ENCODE assay signal across 30 cellular contexts in genomic region chr7:137295925-137296324, GRCh38. TPM values are rescaled to one million over a fixed set of nuclear protein-coding genes. Genes with fewer than 3 reads are reported as not detected.
"Had no signal": no experiment of that assay in that cellular context is flagged by ENCODE, and none has a peak within 500 bp of the region (broad histone marks: within the 10 kb centered on the region; RNA-seq: fewer than 3 reads in every experiment).

No MANE protein-coding gene starts in this region.

- H3K27me3 ChIP-seq: adrenal gland, heart left ventricle, left lung, neutrophil, sigmoid colon, testis, transverse colon had no signal

- H3K27me3 Mint-ChIP-seq: activated naive CD8-positive, alpha-beta T cell treated with anti-CD3 and anti-CD28 coated beads for 36 hours; stimulated activated memory B cell treated with anti-CD40 and anti-IgM and Interleukin-4, amounts not matched to agents 10 μg/mL and 1 μg/mL and 100 μg/mL, for 72 hours; stimulated activated naive CD8-positive, alpha-beta T cell treated with anti-CD3 and anti-CD28 coated beads, Interleukin-15, amount 100 ng/mL, for 72 hours had no signal

- H3K9me3 Mint-ChIP-seq: activated naive CD4-positive, alpha-beta T cell treated with anti-CD3 and anti-CD28 coated beads for 36 hours; activated T-helper 1 cell treated with anti-CD3 and anti-CD28 coated beads, Interleukin-12 subunit alpha, Interleukin-12 subunit beta, Interleukin-2, Interleukin-4 antibody, amounts not matched to agents 30 ng/mL and 10 ng/mL and 1 ng/mL, durations not matched to agents 14 hours and 24 hours and 36 hours; stimulated activated memory B cell treated with anti-CD40 and anti-IgM and Interleukin-4, amounts not matched to agents 10 μg/mL and 1 μg/mL and 100 μg/mL, for 72 hours had no signal

- H3K27ac Mint-ChIP-seq: activated naive CD4-positive, alpha-beta T cell treated with anti-CD3 and anti-CD28 coated beads for 36 hours; activated naive CD8-positive, alpha-beta T cell treated with anti-CD3 and anti-CD28 coated beads for 36 hours; activated T-helper 1 cell treated with anti-CD3 and anti-CD28 coated beads, Interleukin-12 subunit alpha, Interleukin-12 subunit beta, Interleukin-2, Interleukin-4 antibody, amounts not matched to agents 30 ng/mL and 10 ng/mL and 1 ng/mL, durations not matched to agents 14 hours and 24 hours and 36 hours; natural killer cell; stimulated activated memory B cell treated with anti-CD40 and anti-IgM and Interleukin-4, amounts not matched to agents 10 μg/mL and 1 μg/mL and 100 μg/mL, for 72 hours; stimulated activated naive CD8-positive, alpha-beta T cell treated with anti-CD3 and anti-CD28 coated beads, Interleukin-15, amount 100 ng/mL, for 72 hours; T-helper 1 cell treated with Interleukin-12 subunit alpha and Interleukin-12 subunit beta and Interleukin-4 antibody, amounts not matched to agents 30 μg/mL and 1 μg/mL, for 36 hours had no signal

- H3K4me1 Mint-ChIP-seq: activated naive CD8-positive, alpha-beta T cell treated with anti-CD3 and anti-CD28 coated beads for 36 hours; natural killer cell; stimulated activated memory B cell treated with anti-CD40 and anti-IgM and Interleukin-4, amounts not matched to agents 10 μg/mL and 1 μg/mL and 100 μg/mL, for 72 hours; stimulated activated naive CD8-positive, alpha-beta T cell treated with anti-CD3 and anti-CD28 coated beads, Interleukin-15, amount 100 ng/mL, for 72 hours had no signal

- H3K4me3 Mint-ChIP-seq: activated naive CD4-positive, alpha-beta T cell treated with anti-CD3 and anti-CD28 coated beads for 36 hours; activated naive CD8-positive, alpha-beta T cell treated with anti-CD3 and anti-CD28 coated beads for 36 hours; activated T-helper 1 cell treated with anti-CD3 and anti-CD28 coated beads, Interleukin-12 subunit alpha, Interleukin-12 subunit beta, Interleukin-2, Interleukin-4 antibody, amounts not matched to agents 30 ng/mL and 10 ng/mL and 1 ng/mL, durations not matched to agents 14 hours and 24 hours and 36 hours; natural killer cell; stimulated activated memory B cell treated with anti-CD40 and anti-IgM and Interleukin-4, amounts not matched to agents 10 μg/mL and 1 μg/mL and 100 μg/mL, for 72 hours; stimulated activated naive CD8-positive, alpha-beta T cell treated with anti-CD3 and anti-CD28 coated beads, Interleukin-15, amount 100 ng/mL, for 72 hours; T-helper 1 cell treated with Interleukin-12 subunit alpha and Interleukin-12 subunit beta and Interleukin-4 antibody, amounts not matched to agents 30 μg/mL and 1 μg/mL, for 36 hours had no signal

- ATAC-seq: heart left ventricle; left lung; lower lobe of right lung; natural killer cell; stimulated activated memory B cell treated with anti-CD40 and anti-IgM and Interleukin-4, amounts not matched to agents 10 μg/mL and 1 μg/mL and 100 μg/mL, for 72 hours; stimulated activated naive CD8-positive, alpha-beta T cell treated with anti-CD3 and anti-CD28 coated beads, Interleukin-15, amount 100 ng/mL, for 72 hours had no signal

- H3K9me3 ChIP-seq: adrenal gland, heart left ventricle, left lung, lower lobe of right lung, neutrophil, prostate gland, sigmoid colon, testis, transverse colon had no signal

- H3K36me3 Mint-ChIP-seq: activated naive CD8-positive, alpha-beta T cell treated with anti-CD3 and anti-CD28 coated beads for 36 hours; natural killer cell; stimulated activated memory B cell treated with anti-CD40 and anti-IgM and Interleukin-4, amounts not matched to agents 10 μg/mL and 1 μg/mL and 100 μg/mL, for 72 hours had no signal

- H3K36me3 ChIP-seq: adrenal gland, heart left ventricle, left lung, lower lobe of right lung, neutrophil, prostate gland, sigmoid colon, transverse colon had no signal

- H3K27ac ChIP-seq: adrenal gland, coronary artery, heart left ventricle, left lung, lower lobe of right lung, neutrophil, prostate gland, sigmoid colon, testis, transverse colon, VCaP had no signal

- H3K4me3 ChIP-seq: adrenal gland, coronary artery, heart left ventricle, left lung, lower lobe of right lung, prostate gland, sigmoid colon, testis, transverse colon had no signal

- DNase-seq: activated CD4-positive, alpha-beta T cell treated with anti-CD3 and anti-CD28 coated beads for 4 hours; activated CD4-positive, alpha-beta T cell treated with anti-CD3 and anti-CD28 coated beads, Interleukin-2, amount 50 U/mL, for 4 hours; activated effector memory CD4-positive, alpha-beta T cell treated with anti-CD3 and anti-CD28 coated beads, Interleukin-2, amount 50 U/mL, for 16 hours; activated naive CD4-positive, alpha-beta T cell treated with anti-CD3 and anti-CD28 coated beads for 36 hours; activated naive CD8-positive, alpha-beta T cell treated with anti-CD3 and anti-CD28 coated beads for 36 hours; adrenal gland; foreskin fibroblast; heart left ventricle; left lung; lower lobe of right lung; mesenchymal stem cell; natural killer cell; retina; sigmoid colon; small intestine; stimulated activated CD4-positive, alpha-beta T cell treated with anti-CD3 and anti-CD28 coated beads, Interleukin-4, amount 100 ng/mL, for 24 hours; stimulated activated naive CD8-positive, alpha-beta T cell treated with anti-CD3 and anti-CD28 coated beads, Interleukin-15, amount 100 ng/mL, for 72 hours; SW 1271; T-helper 9 cell; testis; transverse colon had no signal

- H3K4me1 ChIP-seq: adrenal gland, left lung, lower lobe of right lung, prostate gland, sigmoid colon, testis, transverse colon had no signal

RNA-seq across cellular contexts. Expression of gene PTN, which starts 47.6 kb away (rescaled TPM):
- total RNA-seq: activated naive CD4-positive, alpha-beta T cell treated with anti-CD3 and anti-CD28 coated beads for 36 hours; activated naive CD8-positive, alpha-beta T cell treated with anti-CD3 and anti-CD28 coated beads for 36 hours; activated T-helper 1 cell treated with anti-CD3 and anti-CD28 coated beads, Interleukin-12 subunit alpha, Interleukin-12 subunit beta, Interleukin-2, Interleukin-4 antibody, amounts not matched to agents 30 ng/mL and 10 ng/mL and 1 ng/mL, durations not matched to agents 14 hours and 24 hours and 36 hours; endothelial cell of umbilical vein; mononuclear cell; natural killer cell had no signal
